In genomic region chr1:116485071-116485735, GRCh38 we compare ENCODE assay signal across 1 cellular context.
TF ChIP-seq lines count a peak whose summit lies in the region.

No MANE protein-coding gene starts in this region.

TF ChIP-seq in HepG2, 621 proteins besides CTCF, POLR2A, EP300 and RAD21 (continued from another document and continues in another):
- TF ChIP-seq AHDC1 (CRISPR knock-in tag; IDR thresholded peaks at IDR 0.05; ENCODE audit: borderline replicate concordance) (no peak), ZSCAN21 (CRISPR knock-in tag; IDR thresholded peaks at IDR 0.05; ENCODE audit: borderline replicate concordance) (peak; percentile 36; the same call in 1 of the 2 replicates), ZNF136 (CRISPR knock-in tag; IDR thresholded peaks at IDR 0.05; ENCODE audit: low read depth) (no peak), HOXA5 (CRISPR knock-in tag; IDR thresholded peaks at IDR 0.05) (0 out of 2 replicates have a peak, but pooled peaks have one; percentile 73), ERF (CRISPR knock-in tag; IDR thresholded peaks at IDR 0.05) (peak; percentile 66; the same call in 1 of the 2 replicates), ZNF75D (CRISPR knock-in tag; IDR thresholded peaks at IDR 0.05; ENCODE audit: borderline replicate concordance) (no peak), ZNF83 (CRISPR knock-in tag; IDR thresholded peaks at IDR 0.05; ENCODE audit: borderline replicate concordance) (no peak), TCF12 (IDR thresholded peaks at IDR 0.05) (no peak), TCF12 (CRISPR knock-in tag; IDR thresholded peaks at IDR 0.05) (no peak), ZNF546 (CRISPR knock-in tag; conservative IDR thresholded peaks at IDR 0.05) (no peak), E2F2 (CRISPR knock-in tag; IDR thresholded peaks at IDR 0.05; ENCODE audit: borderline replicate concordance) (0 out of 2 replicates have a peak, but pooled peaks have one; percentile 22), GATAD1 (CRISPR knock-in tag; IDR thresholded peaks at IDR 0.05) (0 out of 2 replicates have a peak, but pooled peaks have one; percentile 65), ZNF574 (CRISPR knock-in tag; IDR thresholded peaks at IDR 0.05) (peak; percentile 76; the same call in 1 of the 2 replicates), NR2F1 (CRISPR knock-in tag; IDR thresholded peaks at IDR 0.05) (peak in 1 of 2 experiments; percentile 19; a peak in 1 of 4 replicates), MED1 (CRISPR knock-in tag; IDR thresholded peaks at IDR 0.05) (peak; percentile 95), RORA (CRISPR knock-in tag; IDR thresholded peaks at IDR 0.05) (no peak), ZNF615 (CRISPR knock-in tag; IDR thresholded peaks at IDR 0.05; ENCODE audit: borderline replicate concordance) (no peak), PAXIP1 (CRISPR knock-in tag; conservative IDR thresholded peaks at IDR 0.05) (no peak; the same call in none of the 2 replicates), PHF20 (CRISPR knock-in tag; IDR thresholded peaks at IDR 0.05) (no peak; the same call in 1 of the 2 replicates), HNRNPK (IDR thresholded peaks at IDR 0.05; ENCODE audit: low read depth, low read length, poor library complexity, severe bottlenecking) (no peak), ZC3H4 (CRISPR knock-in tag; IDR thresholded peaks at IDR 0.05; ENCODE audit: borderline replicate concordance) (no peak), HNRNPLL (IDR thresholded peaks at IDR 0.05; ENCODE audit: low read depth, low read length, poor library complexity, severe bottlenecking) (no peak), PBX2 (CRISPR knock-in tag; IDR thresholded peaks at IDR 0.05) (no peak), CEBPB (IDR thresholded peaks at IDR 0.05; ENCODE audit: borderline replicate concordance, low read depth, low read length) (no peak), NFYB (CRISPR knock-in tag; IDR thresholded peaks at IDR 0.05) (no peak), ZNF572 (CRISPR knock-in tag; IDR thresholded peaks at IDR 0.05) (no peak), ZNF589 (CRISPR knock-in tag; conservative IDR thresholded peaks at IDR 0.05) (no peak), MXD4 (CRISPR knock-in tag; IDR thresholded peaks at IDR 0.05) (peak; percentile 75), GTF3A (CRISPR knock-in tag; conservative IDR thresholded peaks at IDR 0.05) (no peak), RFXANK (CRISPR knock-in tag; IDR thresholded peaks at IDR 0.05) (peak; percentile 23; the same call in 1 of the 2 replicates)
- TF ChIP-seq, protein P1, sequence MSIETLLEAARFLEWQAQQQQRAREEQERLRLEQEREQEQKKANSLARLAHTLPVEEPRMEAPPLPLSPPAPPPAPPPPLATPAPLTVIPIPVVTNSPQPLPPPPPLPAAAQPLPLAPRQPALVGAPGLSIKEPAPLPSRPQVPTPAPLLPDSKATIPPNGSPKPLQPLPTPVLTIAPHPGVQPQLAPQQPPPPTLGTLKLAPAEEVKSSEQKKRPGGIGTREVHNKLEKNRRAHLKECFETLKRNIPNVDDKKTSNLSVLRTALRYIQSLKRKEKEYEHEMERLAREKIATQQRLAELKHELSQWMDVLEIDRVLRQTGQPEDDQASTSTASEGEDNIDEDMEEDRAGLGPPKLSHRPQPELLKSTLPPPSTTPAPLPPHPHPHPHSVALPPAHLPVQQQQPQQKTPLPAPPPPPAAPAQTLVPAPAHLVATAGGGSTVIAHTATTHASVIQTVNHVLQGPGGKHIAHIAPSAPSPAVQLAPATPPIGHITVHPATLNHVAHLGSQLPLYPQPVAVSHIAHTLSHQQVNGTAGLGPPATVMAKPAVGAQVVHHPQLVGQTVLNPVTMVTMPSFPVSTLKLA (IDR thresholded peaks at IDR 0.05), result no peak
- TF ChIP-seq, protein P2, sequence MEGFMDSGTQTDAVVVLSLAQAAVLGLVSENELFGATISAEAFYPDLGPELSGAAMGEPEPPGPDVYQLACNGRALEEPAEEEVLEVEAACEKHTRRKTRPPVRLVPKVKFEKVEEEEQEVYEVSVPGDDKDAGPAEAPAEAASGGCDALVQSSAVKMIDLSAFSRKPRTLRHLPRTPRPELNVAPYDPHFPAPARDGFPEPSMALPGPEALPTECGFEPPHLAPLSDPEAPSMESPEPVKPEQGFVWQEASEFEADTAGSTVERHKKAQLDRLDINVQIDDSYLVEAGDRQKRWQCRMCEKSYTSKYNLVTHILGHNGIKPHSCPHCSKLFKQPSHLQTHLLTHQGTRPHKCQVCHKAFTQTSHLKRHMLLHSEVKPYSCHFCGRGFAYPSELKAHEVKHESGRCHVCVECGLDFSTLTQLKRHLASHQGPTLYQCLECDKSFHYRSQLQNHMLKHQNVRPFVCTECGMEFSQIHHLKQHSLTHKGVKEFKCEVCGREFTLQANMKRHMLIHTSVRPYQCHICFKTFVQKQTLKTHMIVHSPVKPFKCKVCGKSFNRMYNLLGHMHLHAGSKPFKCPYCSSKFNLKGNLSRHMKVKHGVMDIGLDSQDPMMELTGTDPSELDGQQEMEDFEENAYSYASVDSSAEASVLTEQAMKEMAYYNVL (CRISPR knock-in tag; IDR thresholded peaks at IDR 0.05; ENCODE audit: borderline replicate concordance), result 0 out of 2 replicates have a peak, but pooled peaks have one; percentile 37
- TF ChIP-seq, protein P3, sequence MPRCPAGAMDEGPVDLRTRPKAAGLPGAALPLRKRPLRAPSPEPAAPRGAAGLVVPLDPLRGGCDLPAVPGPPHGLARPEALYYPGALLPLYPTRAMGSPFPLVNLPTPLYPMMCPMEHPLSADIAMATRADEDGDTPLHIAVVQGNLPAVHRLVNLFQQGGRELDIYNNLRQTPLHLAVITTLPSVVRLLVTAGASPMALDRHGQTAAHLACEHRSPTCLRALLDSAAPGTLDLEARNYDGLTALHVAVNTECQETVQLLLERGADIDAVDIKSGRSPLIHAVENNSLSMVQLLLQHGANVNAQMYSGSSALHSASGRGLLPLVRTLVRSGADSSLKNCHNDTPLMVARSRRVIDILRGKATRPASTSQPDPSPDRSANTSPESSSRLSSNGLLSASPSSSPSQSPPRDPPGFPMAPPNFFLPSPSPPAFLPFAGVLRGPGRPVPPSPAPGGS (CRISPR knock-in tag; IDR thresholded peaks at IDR 0.05), result peak; percentile 59; the same call in 1 of the 2 replicates
- TF ChIP-seq, protein P4, sequence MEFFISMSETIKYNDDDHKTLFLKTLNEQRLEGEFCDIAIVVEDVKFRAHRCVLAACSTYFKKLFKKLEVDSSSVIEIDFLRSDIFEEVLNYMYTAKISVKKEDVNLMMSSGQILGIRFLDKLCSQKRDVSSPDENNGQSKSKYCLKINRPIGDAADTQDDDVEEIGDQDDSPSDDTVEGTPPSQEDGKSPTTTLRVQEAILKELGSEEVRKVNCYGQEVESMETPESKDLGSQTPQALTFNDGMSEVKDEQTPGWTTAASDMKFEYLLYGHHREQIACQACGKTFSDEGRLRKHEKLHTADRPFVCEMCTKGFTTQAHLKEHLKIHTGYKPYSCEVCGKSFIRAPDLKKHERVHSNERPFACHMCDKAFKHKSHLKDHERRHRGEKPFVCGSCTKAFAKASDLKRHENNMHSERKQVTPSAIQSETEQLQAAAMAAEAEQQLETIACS (CRISPR knock-in tag; IDR thresholded peaks at IDR 0.05), result no peak
- TF ChIP-seq, protein P5, sequence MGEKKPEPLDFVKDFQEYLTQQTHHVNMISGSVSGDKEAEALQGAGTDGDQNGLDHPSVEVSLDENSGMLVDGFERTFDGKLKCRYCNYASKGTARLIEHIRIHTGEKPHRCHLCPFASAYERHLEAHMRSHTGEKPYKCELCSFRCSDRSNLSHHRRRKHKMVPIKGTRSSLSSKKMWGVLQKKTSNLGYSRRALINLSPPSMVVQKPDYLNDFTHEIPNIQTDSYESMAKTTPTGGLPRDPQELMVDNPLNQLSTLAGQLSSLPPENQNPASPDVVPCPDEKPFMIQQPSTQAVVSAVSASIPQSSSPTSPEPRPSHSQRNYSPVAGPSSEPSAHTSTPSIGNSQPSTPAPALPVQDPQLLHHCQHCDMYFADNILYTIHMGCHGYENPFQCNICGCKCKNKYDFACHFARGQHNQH (CRISPR knock-in tag; IDR thresholded peaks at IDR 0.05), result peak; percentile 85; the same call in 1 of the 2 replicates
